ENCODE assay signal across 2 cellular contexts in genomic region chr16:88539652-88540345, GRCh38.
TF ChIP-seq lines count a peak whose summit lies in the region.

No MANE protein-coding gene starts in this region.

TF ChIP-seq in A549, 52 proteins besides CTCF, POLR2A, EP300 and RAD21 (continued from another document):
- no peak for TF ChIP-seq PBX3 (IDR thresholded peaks at IDR 0.05)
- TF ChIP-seq ESRRA (IDR thresholded peaks at IDR 0.05; ENCODE audit: borderline replicate concordance, low read length), result no peak
- TF ChIP-seq RFX5 (IDR thresholded peaks at IDR 0.05), result no peak
- no peak for TF ChIP-seq RNF2 (IDR thresholded peaks at IDR 0.05; ENCODE audit: borderline replicate concordance, low read depth)
- no peak for TF ChIP-seq FOSL2 (IDR thresholded peaks at IDR 0.05)
- no peak for TF ChIP-seq FOSL2 (CRISPR knock-in tag; IDR thresholded peaks at IDR 0.05)
- no peak for TF ChIP-seq CHD2 (IDR thresholded peaks at IDR 0.05; ENCODE audit: low read length, partially characterized antibody)

TF ChIP-seq in WTC11, 78 proteins besides CTCF, POLR2A, EP300 and RAD21 (continued from another document):
- TF ChIP-seq GABPB1 (CRISPR knock-in tag; IDR thresholded peaks at IDR 0.05) (no peak), NR1H2 (CRISPR knock-in tag; IDR thresholded peaks at IDR 0.05) (no peak), TP53 (CRISPR knock-in tag; IDR thresholded peaks at IDR 0.05) (no peak)
